Comparison of ENCODE assay signal across 15 cellular contexts in genomic region chr2:7444614-7445013, GRCh38.
DNase-seq lines count a peak whose midpoint lies in the region; ATAC-seq lines count a peak whose summit lies in the region.
"Had no signal": no experiment of that assay in that cellular context is flagged by ENCODE, and none has a peak within 500 bp of the region (broad histone marks: within the 10 kb centered on the region; RNA-seq: fewer than 3 reads in every experiment).

No MANE protein-coding gene starts in this region.

- peak; percentile 16 to 29 for ATAC-seq in activated naive CD4-positive, alpha-beta T cell treated with anti-CD3 and anti-CD28 coated beads, Interleukin-2, amount 50 U/mL, for 72 hours
- ATAC-seq in stimulated activated naive CD8-positive, alpha-beta T cell treated with anti-CD3 and anti-CD28 coated beads, Interleukin-15, Interleukin-2, amounts not matched to agents 100 U/mL and 50 U/mL, for 24 hours, result peak; percentile 73
- ATAC-seq in HG03378 (IDR thresholded peaks at IDR 0.05; ENCODE audit: unreplicated experiment), result no peak

- peaks cover 43% of the 10 kb centered on the region for H3K36me3 Mint-ChIP-seq in T-helper 1 cell treated with Interleukin-12 subunit alpha and Interleukin-12 subunit beta and Interleukin-4 antibody, amounts not matched to agents 30 μg/mL and 1 μg/mL, for 36 hours (ENCODE audit: low read depth)
- peaks cover 47 to 79% of the 10 kb centered on the region in 2 donors for H3K36me3 Mint-ChIP-seq in activated naive CD4-positive, alpha-beta T cell treated with anti-CD3 and anti-CD28 coated beads, Interleukin-2, amount 50 U/mL, for 72 hours
- peaks cover 9% of the 10 kb centered on the region for H3K36me3 Mint-ChIP-seq in activated naive CD4-positive, alpha-beta T cell treated with anti-CD3 and anti-CD28 coated beads, Interleukin-2, amount 10 ng/mL, durations not matched to agents 7 days and 5 days
- peaks cover 80% of the 10 kb centered on the region for H3K36me3 Mint-ChIP-seq in activated naive CD8-positive, alpha-beta T cell treated with anti-CD3 and anti-CD28 coated beads for 36 hours

- no peak overlapping the region for H3K4me3 Mint-ChIP-seq in T-helper 1 cell treated with Interleukin-12 subunit alpha and Interleukin-12 subunit beta and Interleukin-4 antibody, amounts not matched to agents 30 μg/mL and 1 μg/mL, for 36 hours
- no peak overlapping the region for H3K4me3 Mint-ChIP-seq in activated naive CD4-positive, alpha-beta T cell treated with anti-CD3 and anti-CD28 coated beads, Interleukin-2, amount 10 ng/mL, durations not matched to agents 7 days and 5 days
- no peak overlapping the region for H3K4me3 Mint-ChIP-seq in activated naive CD8-positive, alpha-beta T cell treated with anti-CD3 and anti-CD28 coated beads for 36 hours
- H3K4me3 Mint-ChIP-seq: B cell had no signal

- CTCF ChIA-PET in activated naive CD4-positive, alpha-beta T cell treated with anti-CD3 and anti-CD28 coated beads, Interleukin-2, amount 10 ng/mL, durations not matched to agents 7 days and 5 days (lab: Charles Lee), result interaction anchor here (0.9 kb wide), 1 partner anchor 11 kb away, joined by 3 read pairs; no protein-coding TSS in a partner anchor

- no peaks in the 10 kb centered on the region for H3K27me3 Mint-ChIP-seq in T-helper 1 cell treated with Interleukin-12 subunit alpha and Interleukin-12 subunit beta and Interleukin-4 antibody, amounts not matched to agents 30 μg/mL and 1 μg/mL, for 36 hours (ENCODE audit: low read depth)
- H3K27me3 Mint-ChIP-seq in activated naive CD4-positive, alpha-beta T cell treated with anti-CD3 and anti-CD28 coated beads, Interleukin-2, amount 10 ng/mL, durations not matched to agents 7 days and 5 days, result no peaks in the 10 kb centered on the region
- H3K27me3 Mint-ChIP-seq in activated naive CD8-positive, alpha-beta T cell treated with anti-CD3 and anti-CD28 coated beads for 36 hours, result no peaks in the 10 kb centered on the region

- H3K27ac Mint-ChIP-seq in T-helper 1 cell treated with Interleukin-12 subunit alpha and Interleukin-12 subunit beta and Interleukin-4 antibody, amounts not matched to agents 30 μg/mL and 1 μg/mL, for 36 hours, result peak overlapping the region; percentile 45
- H3K27ac Mint-ChIP-seq in activated naive CD4-positive, alpha-beta T cell treated with anti-CD3 and anti-CD28 coated beads, Interleukin-2, amount 50 U/mL, for 72 hours, result no peak overlapping the region
- no peak overlapping the region for H3K27ac Mint-ChIP-seq in activated naive CD4-positive, alpha-beta T cell treated with anti-CD3 and anti-CD28 coated beads, Interleukin-2, amount 10 ng/mL, durations not matched to agents 7 days and 5 days
- peak overlapping the region; percentile 92 for H3K27ac Mint-ChIP-seq in activated naive CD8-positive, alpha-beta T cell treated with anti-CD3 and anti-CD28 coated beads for 36 hours
- H3K27ac Mint-ChIP-seq: B cell had no signal

- peaks cover 59% of the 10 kb centered on the region for H3K4me1 Mint-ChIP-seq in T-helper 1 cell treated with Interleukin-12 subunit alpha and Interleukin-12 subunit beta and Interleukin-4 antibody, amounts not matched to agents 30 μg/mL and 1 μg/mL, for 36 hours (ENCODE audit: low read depth)
- peaks cover 34% of the 10 kb centered on the region for H3K4me1 Mint-ChIP-seq in activated naive CD4-positive, alpha-beta T cell treated with anti-CD3 and anti-CD28 coated beads, Interleukin-2, amount 10 ng/mL, durations not matched to agents 7 days and 5 days
- peaks cover 72% of the 10 kb centered on the region for H3K4me1 Mint-ChIP-seq in activated naive CD8-positive, alpha-beta T cell treated with anti-CD3 and anti-CD28 coated beads for 36 hours
- H3K4me1 Mint-ChIP-seq: B cell had no signal

- H3K9me3 Mint-ChIP-seq in T-helper 1 cell treated with Interleukin-12 subunit alpha and Interleukin-12 subunit beta and Interleukin-4 antibody, amounts not matched to agents 30 μg/mL and 1 μg/mL, for 36 hours, result peaks cover 40% of the 10 kb centered on the region
- peaks cover 24 to 30% of the 10 kb centered on the region in 2 donors for H3K9me3 Mint-ChIP-seq in activated naive CD4-positive, alpha-beta T cell treated with anti-CD3 and anti-CD28 coated beads, Interleukin-2, amount 50 U/mL, for 72 hours
- peaks cover 12% of the 10 kb centered on the region for H3K9me3 Mint-ChIP-seq in activated naive CD4-positive, alpha-beta T cell treated with anti-CD3 and anti-CD28 coated beads, Interleukin-2, amount 10 ng/mL, durations not matched to agents 7 days and 5 days
- H3K9me3 Mint-ChIP-seq in activated naive CD8-positive, alpha-beta T cell treated with anti-CD3 and anti-CD28 coated beads for 36 hours, result peaks cover 45% of the 10 kb centered on the region

- DNase-seq in T-helper 1 cell, result no peak
- no peak for DNase-seq in activated naive CD4-positive, alpha-beta T cell treated with anti-CD3 and anti-CD28 coated beads, Interleukin-2, amount 50 U/mL, for 72 hours (ENCODE audit: low spot score in 2 of 2)
- DNase-seq in activated naive CD4-positive, alpha-beta T cell treated with anti-CD3 and anti-CD28 coated beads, Interleukin-2, amount 10 ng/mL, durations not matched to agents 7 days and 5 days, result no peak
- DNase-seq in activated naive CD8-positive, alpha-beta T cell treated with anti-CD3 and anti-CD28 coated beads for 36 hours, result no peak
- no peak for DNase-seq in stimulated activated naive CD8-positive, alpha-beta T cell treated with anti-CD3 and anti-CD28 coated beads, Interleukin-15, Interleukin-2, amounts not matched to agents 100 U/mL and 50 U/mL, for 24 hours
- no peak for DNase-seq in stimulated activated CD4-positive, alpha-beta T cell treated with anti-CD3 and anti-CD28 coated beads, Interleukin-4, amount 100 ng/mL, for 4 hours
- DNase-seq: DMS153; GF-D8; NCI-H1105; NCI-H2081; NCI-H2171 treated with DMSO at 0.1 percent for 48 hours; NK-92 treated with Interleukin-12 subunit alpha and Interleukin-12 subunit beta, amount 100 ng/mL, for 24 hours had no signal

Comparison
In these comparisons a context has a peak if more than half of its experiments do, and no peak if none do; other contexts are left out.
1. H3K27ac Mint-ChIP-seq: peak in T-helper 1 cell treated with Interleukin-12 subunit alpha and Interleukin-12 subunit beta and Interleukin-4 antibody, amounts not matched to agents 30 μg/mL and 1 μg/mL, for 36 hours (single experiment) and activated naive CD8-positive, alpha-beta T cell treated with anti-CD3 and anti-CD28 coated beads for 36 hours (single experiment); none in activated naive CD4-positive, alpha-beta T cell treated with anti-CD3 and anti-CD28 coated beads, Interleukin-2, amount 50 U/mL, for 72 hours (0 of 2) and activated naive CD4-positive, alpha-beta T cell treated with anti-CD3 and anti-CD28 coated beads, Interleukin-2, amount 10 ng/mL, durations not matched to agents 7 days and 5 days (single experiment).